In the genomic region with DNA sequence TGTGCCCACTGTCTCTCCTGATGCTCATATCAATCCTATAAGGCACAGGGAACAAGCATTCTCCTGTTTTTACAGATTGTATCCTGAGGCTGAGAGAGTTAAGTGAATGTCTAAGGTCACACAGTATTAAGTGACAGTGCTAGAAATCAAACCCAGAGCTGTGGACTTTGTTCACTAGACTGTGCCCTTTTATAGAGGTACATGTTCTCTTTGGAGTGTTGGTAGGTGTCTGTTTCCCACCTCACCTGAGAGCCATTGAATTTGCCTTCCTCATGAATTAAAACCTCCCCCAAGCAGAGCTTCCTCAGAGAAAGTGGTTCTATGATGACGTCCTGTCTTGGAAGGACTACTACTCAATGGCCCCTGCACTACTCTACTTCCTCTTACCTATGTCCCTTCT, we compare ENCODE assay signal across 2 cellular contexts.
TF ChIP-seq lines count a peak whose summit lies in the region.

No MANE protein-coding gene starts in this region.

TF ChIP-seq in liver, 16 proteins besides CTCF, POLR2A, EP300 and RAD21:
- TF ChIP-seq TAF1 (conservative IDR thresholded peaks at IDR 0.05) (no peak), GABPA (IDR thresholded peaks at IDR 0.05 in 1 of 2, conservative IDR thresholded peaks at IDR 0.05 in 1 of 2) (no peak), FOXA1 (IDR thresholded peaks at IDR 0.05) (no peak), HNF4G (IDR thresholded peaks at IDR 0.05) (peak; percentile 16), JUND (IDR thresholded peaks at IDR 0.05) (no peak), YY1 (IDR thresholded peaks at IDR 0.05) (no peak), HNF4A (conservative IDR thresholded peaks at IDR 0.05) (peak; percentile 26 to 64)
- TF ChIP-seq, protein P1, sequence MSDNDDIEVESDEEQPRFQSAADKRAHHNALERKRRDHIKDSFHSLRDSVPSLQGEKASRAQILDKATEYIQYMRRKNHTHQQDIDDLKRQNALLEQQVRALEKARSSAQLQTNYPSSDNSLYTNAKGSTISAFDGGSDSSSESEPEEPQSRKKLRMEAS (IDR thresholded peaks at IDR 0.05): no peak
- TF ChIP-seq, protein P2, sequence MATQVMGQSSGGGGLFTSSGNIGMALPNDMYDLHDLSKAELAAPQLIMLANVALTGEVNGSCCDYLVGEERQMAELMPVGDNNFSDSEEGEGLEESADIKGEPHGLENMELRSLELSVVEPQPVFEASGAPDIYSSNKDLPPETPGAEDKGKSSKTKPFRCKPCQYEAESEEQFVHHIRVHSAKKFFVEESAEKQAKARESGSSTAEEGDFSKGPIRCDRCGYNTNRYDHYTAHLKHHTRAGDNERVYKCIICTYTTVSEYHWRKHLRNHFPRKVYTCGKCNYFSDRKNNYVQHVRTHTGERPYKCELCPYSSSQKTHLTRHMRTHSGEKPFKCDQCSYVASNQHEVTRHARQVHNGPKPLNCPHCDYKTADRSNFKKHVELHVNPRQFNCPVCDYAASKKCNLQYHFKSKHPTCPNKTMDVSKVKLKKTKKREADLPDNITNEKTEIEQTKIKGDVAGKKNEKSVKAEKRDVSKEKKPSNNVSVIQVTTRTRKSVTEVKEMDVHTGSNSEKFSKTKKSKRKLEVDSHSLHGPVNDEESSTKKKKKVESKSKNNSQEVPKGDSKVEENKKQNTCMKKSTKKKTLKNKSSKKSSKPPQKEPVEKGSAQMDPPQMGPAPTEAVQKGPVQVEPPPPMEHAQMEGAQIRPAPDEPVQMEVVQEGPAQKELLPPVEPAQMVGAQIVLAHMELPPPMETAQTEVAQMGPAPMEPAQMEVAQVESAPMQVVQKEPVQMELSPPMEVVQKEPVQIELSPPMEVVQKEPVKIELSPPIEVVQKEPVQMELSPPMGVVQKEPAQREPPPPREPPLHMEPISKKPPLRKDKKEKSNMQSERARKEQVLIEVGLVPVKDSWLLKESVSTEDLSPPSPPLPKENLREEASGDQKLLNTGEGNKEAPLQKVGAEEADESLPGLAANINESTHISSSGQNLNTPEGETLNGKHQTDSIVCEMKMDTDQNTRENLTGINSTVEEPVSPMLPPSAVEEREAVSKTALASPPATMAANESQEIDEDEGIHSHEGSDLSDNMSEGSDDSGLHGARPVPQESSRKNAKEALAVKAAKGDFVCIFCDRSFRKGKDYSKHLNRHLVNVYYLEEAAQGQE (IDR thresholded peaks at IDR 0.05): no peak

TF ChIP-seq in HepG2, 621 proteins besides CTCF, POLR2A, EP300 and RAD21 (continues in another document):
- TF ChIP-seq, protein P3, sequence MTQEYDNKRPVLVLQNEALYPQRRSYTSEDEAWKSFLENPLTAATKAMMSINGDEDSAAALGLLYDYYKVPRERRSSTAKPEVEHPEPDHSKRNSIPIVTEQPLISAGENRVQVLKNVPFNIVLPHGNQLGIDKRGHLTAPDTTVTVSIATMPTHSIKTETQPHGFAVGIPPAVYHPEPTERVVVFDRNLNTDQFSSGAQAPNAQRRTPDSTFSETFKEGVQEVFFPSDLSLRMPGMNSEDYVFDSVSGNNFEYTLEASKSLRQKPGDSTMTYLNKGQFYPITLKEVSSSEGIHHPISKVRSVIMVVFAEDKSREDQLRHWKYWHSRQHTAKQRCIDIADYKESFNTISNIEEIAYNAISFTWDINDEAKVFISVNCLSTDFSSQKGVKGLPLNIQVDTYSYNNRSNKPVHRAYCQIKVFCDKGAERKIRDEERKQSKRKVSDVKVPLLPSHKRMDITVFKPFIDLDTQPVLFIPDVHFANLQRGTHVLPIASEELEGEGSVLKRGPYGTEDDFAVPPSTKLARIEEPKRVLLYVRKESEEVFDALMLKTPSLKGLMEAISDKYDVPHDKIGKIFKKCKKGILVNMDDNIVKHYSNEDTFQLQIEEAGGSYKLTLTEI (CRISPR knock-in tag; conservative IDR thresholded peaks at IDR 0.05): no peak
- TF ChIP-seq, protein P4, sequence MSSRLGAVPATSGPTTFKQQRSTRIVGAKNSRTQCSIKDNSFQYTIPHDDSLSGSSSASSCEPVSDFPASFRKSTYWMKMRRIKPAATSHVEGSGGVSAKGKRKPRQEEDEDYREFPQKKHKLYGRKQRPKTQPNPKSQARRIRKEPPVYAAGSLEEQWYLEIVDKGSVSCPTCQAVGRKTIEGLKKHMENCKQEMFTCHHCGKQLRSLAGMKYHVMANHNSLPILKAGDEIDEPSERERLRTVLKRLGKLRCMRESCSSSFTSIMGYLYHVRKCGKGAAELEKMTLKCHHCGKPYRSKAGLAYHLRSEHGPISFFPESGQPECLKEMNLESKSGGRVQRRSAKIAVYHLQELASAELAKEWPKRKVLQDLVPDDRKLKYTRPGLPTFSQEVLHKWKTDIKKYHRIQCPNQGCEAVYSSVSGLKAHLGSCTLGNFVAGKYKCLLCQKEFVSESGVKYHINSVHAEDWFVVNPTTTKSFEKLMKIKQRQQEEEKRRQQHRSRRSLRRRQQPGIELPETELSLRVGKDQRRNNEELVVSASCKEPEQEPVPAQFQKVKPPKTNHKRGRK (CRISPR knock-in tag; IDR thresholded peaks at IDR 0.05): no peak
- TF ChIP-seq, protein P5, sequence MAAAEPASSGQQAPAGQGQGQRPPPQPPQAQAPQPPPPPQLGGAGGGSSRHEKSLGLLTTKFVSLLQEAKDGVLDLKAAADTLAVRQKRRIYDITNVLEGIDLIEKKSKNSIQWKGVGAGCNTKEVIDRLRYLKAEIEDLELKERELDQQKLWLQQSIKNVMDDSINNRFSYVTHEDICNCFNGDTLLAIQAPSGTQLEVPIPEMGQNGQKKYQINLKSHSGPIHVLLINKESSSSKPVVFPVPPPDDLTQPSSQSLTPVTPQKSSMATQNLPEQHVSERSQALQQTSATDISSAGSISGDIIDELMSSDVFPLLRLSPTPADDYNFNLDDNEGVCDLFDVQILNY (CRISPR knock-in tag; conservative IDR thresholded peaks at IDR 0.05): no peak
- no peak for TF ChIP-seq ZBTB7A (CRISPR knock-in tag; IDR thresholded peaks at IDR 0.05)
- TF ChIP-seq, protein P6, sequence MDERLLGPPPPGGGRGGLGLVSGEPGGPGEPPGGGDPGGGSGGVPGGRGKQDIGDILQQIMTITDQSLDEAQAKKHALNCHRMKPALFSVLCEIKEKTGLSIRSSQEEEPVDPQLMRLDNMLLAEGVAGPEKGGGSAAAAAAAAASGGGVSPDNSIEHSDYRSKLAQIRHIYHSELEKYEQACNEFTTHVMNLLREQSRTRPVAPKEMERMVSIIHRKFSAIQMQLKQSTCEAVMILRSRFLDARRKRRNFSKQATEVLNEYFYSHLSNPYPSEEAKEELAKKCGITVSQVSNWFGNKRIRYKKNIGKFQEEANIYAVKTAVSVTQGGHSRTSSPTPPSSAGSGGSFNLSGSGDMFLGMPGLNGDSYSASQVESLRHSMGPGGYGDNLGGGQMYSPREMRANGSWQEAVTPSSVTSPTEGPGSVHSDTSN (CRISPR knock-in tag; IDR thresholded peaks at IDR 0.05): no peak
- TF ChIP-seq ZNF335 (CRISPR knock-in tag; IDR thresholded peaks at IDR 0.05): no peak
- TF ChIP-seq TEAD2 (CRISPR knock-in tag; IDR thresholded peaks at IDR 0.05): no peak
- TF ChIP-seq, protein P1 (IDR thresholded peaks at IDR 0.05): no peak
- TF ChIP-seq ZNF614 (CRISPR knock-in tag; IDR thresholded peaks at IDR 0.05; ENCODE audit: borderline replicate concordance): no peak
- TF ChIP-seq ISX (CRISPR knock-in tag; conservative IDR thresholded peaks at IDR 0.05): no peak
- TF ChIP-seq, protein P7, sequence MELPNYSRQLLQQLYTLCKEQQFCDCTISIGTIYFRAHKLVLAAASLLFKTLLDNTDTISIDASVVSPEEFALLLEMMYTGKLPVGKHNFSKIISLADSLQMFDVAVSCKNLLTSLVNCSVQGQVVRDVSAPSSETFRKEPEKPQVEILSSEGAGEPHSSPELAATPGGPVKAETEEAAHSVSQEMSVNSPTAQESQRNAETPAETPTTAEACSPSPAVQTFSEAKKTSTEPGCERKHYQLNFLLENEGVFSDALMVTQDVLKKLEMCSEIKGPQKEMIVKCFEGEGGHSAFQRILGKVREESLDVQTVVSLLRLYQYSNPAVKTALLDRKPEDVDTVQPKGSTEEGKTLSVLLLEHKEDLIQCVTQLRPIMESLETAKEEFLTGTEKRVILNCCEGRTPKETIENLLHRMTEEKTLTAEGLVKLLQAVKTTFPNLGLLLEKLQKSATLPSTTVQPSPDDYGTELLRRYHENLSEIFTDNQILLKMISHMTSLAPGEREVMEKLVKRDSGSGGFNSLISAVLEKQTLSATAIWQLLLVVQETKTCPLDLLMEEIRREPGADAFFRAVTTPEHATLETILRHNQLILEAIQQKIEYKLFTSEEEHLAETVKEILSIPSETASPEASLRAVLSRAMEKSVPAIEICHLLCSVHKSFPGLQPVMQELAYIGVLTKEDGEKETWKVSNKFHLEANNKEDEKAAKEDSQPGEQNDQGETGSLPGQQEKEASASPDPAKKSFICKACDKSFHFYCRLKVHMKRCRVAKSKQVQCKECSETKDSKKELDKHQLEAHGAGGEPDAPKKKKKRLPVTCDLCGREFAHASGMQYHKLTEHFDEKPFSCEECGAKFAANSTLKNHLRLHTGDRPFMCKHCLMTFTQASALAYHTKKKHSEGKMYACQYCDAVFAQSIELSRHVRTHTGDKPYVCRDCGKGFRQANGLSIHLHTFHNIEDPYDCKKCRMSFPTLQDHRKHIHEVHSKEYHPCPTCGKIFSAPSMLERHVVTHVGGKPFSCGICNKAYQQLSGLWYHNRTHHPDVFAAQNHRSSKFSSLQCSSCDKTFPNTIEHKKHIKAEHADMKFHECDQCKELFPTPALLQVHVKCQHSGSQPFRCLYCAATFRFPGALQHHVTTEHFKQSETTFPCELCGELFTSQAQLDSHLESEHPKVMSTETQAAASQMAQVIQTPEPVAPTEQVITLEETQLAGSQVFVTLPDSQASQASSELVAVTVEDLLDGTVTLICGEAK (IDR thresholded peaks at IDR 0.05): no peak
- TF ChIP-seq, protein P7 (CRISPR knock-in tag; IDR thresholded peaks at IDR 0.05): no peak
- TF ChIP-seq NCOA1 (CRISPR knock-in tag; IDR thresholded peaks at IDR 0.05): no peak
- TF ChIP-seq, protein P8, sequence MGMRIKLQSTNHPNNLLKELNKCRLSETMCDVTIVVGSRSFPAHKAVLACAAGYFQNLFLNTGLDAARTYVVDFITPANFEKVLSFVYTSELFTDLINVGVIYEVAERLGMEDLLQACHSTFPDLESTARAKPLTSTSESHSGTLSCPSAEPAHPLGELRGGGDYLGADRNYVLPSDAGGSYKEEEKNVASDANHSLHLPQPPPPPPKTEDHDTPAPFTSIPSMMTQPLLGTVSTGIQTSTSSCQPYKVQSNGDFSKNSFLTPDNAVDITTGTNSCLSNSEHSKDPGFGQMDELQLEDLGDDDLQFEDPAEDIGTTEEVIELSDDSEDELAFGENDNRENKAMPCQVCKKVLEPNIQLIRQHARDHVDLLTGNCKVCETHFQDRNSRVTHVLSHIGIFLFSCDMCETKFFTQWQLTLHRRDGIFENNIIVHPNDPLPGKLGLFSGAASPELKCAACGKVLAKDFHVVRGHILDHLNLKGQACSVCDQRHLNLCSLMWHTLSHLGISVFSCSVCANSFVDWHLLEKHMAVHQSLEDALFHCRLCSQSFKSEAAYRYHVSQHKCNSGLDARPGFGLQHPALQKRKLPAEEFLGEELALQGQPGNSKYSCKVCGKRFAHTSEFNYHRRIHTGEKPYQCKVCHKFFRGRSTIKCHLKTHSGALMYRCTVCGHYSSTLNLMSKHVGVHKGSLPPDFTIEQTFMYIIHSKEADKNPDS (CRISPR knock-in tag; IDR thresholded peaks at IDR 0.05): no peak
- TF ChIP-seq, protein P9, sequence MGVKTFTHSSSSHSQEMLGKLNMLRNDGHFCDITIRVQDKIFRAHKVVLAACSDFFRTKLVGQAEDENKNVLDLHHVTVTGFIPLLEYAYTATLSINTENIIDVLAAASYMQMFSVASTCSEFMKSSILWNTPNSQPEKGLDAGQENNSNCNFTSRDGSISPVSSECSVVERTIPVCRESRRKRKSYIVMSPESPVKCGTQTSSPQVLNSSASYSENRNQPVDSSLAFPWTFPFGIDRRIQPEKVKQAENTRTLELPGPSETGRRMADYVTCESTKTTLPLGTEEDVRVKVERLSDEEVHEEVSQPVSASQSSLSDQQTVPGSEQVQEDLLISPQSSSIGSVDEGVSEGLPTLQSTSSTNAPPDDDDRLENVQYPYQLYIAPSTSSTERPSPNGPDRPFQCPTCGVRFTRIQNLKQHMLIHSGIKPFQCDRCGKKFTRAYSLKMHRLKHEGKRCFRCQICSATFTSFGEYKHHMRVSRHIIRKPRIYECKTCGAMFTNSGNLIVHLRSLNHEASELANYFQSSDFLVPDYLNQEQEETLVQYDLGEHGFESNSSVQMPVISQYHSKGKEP (CRISPR knock-in tag; IDR thresholded peaks at IDR 0.05): no peak
- TF ChIP-seq ZNF496 (CRISPR knock-in tag; IDR thresholded peaks at IDR 0.05; ENCODE audit: insufficient replicate concordance): no peak
- no peak for TF ChIP-seq ZFP1 (CRISPR knock-in tag; IDR thresholded peaks at IDR 0.05)
- no peak for TF ChIP-seq HOXA7 (CRISPR knock-in tag; IDR thresholded peaks at IDR 0.05)
- TF ChIP-seq, protein P10, sequence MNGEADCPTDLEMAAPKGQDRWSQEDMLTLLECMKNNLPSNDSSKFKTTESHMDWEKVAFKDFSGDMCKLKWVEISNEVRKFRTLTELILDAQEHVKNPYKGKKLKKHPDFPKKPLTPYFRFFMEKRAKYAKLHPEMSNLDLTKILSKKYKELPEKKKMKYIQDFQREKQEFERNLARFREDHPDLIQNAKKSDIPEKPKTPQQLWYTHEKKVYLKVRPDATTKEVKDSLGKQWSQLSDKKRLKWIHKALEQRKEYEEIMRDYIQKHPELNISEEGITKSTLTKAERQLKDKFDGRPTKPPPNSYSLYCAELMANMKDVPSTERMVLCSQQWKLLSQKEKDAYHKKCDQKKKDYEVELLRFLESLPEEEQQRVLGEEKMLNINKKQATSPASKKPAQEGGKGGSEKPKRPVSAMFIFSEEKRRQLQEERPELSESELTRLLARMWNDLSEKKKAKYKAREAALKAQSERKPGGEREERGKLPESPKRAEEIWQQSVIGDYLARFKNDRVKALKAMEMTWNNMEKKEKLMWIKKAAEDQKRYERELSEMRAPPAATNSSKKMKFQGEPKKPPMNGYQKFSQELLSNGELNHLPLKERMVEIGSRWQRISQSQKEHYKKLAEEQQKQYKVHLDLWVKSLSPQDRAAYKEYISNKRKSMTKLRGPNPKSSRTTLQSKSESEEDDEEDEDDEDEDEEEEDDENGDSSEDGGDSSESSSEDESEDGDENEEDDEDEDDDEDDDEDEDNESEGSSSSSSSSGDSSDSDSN (CRISPR knock-in tag; IDR thresholded peaks at IDR 0.05): no peak
